Comparison of ENCODE assay signal across 12 cellular contexts in the genomic region with DNA sequence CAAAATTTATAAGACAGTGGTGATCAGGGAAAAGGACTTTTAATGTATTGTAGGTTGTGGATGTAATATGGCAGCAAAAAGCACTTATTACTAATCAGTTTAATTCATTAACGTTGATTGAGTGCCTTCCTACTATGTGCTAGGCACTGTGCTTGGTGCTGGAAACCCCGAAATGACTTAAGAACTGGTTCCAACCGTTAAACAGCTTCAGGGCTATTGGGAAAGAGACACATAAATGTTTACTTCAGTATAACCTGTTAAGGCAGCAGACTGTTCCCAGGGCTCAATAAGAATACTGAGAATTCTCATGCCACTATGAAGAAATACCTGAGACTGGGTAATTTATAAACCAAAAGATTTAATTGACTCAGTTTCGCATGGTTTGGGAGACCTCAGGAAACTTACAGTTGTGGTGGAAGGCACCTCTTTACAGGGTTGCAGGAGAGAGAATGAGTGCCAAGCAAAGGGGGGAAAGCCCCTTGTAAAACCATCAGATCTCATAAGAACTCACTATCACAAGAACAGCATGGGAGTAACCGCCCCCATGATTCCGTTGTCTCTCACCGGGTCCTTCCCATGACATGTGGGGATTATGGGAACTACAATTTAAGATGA. TPM values are rescaled to one million over a fixed set of nuclear protein-coding genes. Genes with fewer than 3 reads are reported as not detected.
DNase-seq lines count a peak whose midpoint lies in the region; ATAC-seq and TF ChIP-seq lines count a peak whose summit lies in the region.
"Had no signal": no experiment of that assay in that cellular context is flagged by ENCODE, and none has a peak within 500 bp of the region (broad histone marks: within the 10 kb centered on the region; RNA-seq: fewer than 3 reads in every experiment).

No MANE protein-coding gene starts in this region.

- peaks cover 37% of the 10 kb centered on the region for H3K79me2 ChIP-seq in PC-9 (ENCODE audit: low read depth)
- H3K79me2 ChIP-seq in GM23248 (ENCODE audit: insufficient read depth): peaks cover 28% of the 10 kb centered on the region

- H3K27me3 Mint-ChIP-seq in T-helper 2 cell treated with Interferon-gamma antibody and Interleukin-4, amounts not matched to agents 5 μg/mL and 100 μg/mL, for 36 hours (ENCODE audit: low read depth): no peaks in the 10 kb centered on the region

- CTCF ChIA-PET in PC-9 (lab: Charles Lee): no interaction called here

- no peak for DNase-seq in T-helper 2 cell treated with Interferon-gamma antibody and Interleukin-4, amounts not matched to agents 5 μg/mL and 100 μg/mL, for 36 hours (ENCODE audit: low spot score)
- DNase-seq in T-helper 2 cell (no peak), PC-9 (no peak), renal cortical epithelial cell (ENCODE audit: low read depth) (peak; percentile 53), DMS153 (lab: John Stamatoyannopoulos, UW) (no peak), GM23248 (no peak)
- DNase-seq: DMS79 treated with DMSO at 0.1 percent for 48 hours, lower lobe of right lung had no signal

- no peak overlapping the region for H3K9ac ChIP-seq in GM23248

- H3K9me2 ChIP-seq in PC-9 (ENCODE audit: insufficient read depth): no peaks in the 10 kb centered on the region
- H3K9me2 ChIP-seq in GM23248 (ENCODE audit: insufficient read depth): no peaks in the 10 kb centered on the region

- H3F3A ChIP-seq in PC-9 (ENCODE audit: insufficient read depth, low read depth): peaks cover 16% of the 10 kb centered on the region
- H3F3A ChIP-seq in GM23248 (ENCODE audit: insufficient read depth): peaks cover 10% of the 10 kb centered on the region; the same call in 1 of the 2 replicates

- BruUV-seq in PC-9 (replicated peaks; lab: Mats Ljungman, UMichigan): no TSS peak

- no peak overlapping the region for H3K4me3 ChIP-seq in PC-9
- no peak overlapping the region for H3K4me3 ChIP-seq in GM23248

- H3K9me3 ChIP-seq in PC-9 (ENCODE audit: insufficient read depth, low read depth) (no peaks in the 10 kb centered on the region; the same call in none of the 2 replicates), GM23248 (ENCODE audit: low read depth) (no peaks in the 10 kb centered on the region)
- H3K9me3 ChIP-seq: lower lobe of right lung, prostate gland, thoracic aorta had no signal

- H3K4me3 Mint-ChIP-seq in T-helper 2 cell treated with Interferon-gamma antibody and Interleukin-4, amounts not matched to agents 5 μg/mL and 100 μg/mL, for 36 hours: peak overlapping the region; percentile 96

- intact Hi-C loops in PC-9 (cut with micrococcal nuclease; ENCODE audit: unreplicated experiment): loop anchor here (5.0 kb wide), 3 partner anchors 224 to 384 kb away; a partner anchor contains a TSS

- no peaks in the 10 kb centered on the region for H3K9me3 Mint-ChIP-seq in T-helper 2 cell treated with Interferon-gamma antibody and Interleukin-4, amounts not matched to agents 5 μg/mL and 100 μg/mL, for 36 hours

- POLR2A ChIA-PET in PC-9 (lab: Charles Lee; ENCODE audit: unreplicated experiment): no interaction called here

- no peak for ATAC-seq in HG03095 (IDR thresholded peaks at IDR 0.05; ENCODE audit: unreplicated experiment)

- WGBS in GM23248 (ENCODE audit: low coverage in 1 of 2, low lambda C conversion rate in 2 of 2, missing lambda C conversion rate in 2 of 2), 2 experiments: 88 to 94% methylated on average over 7 of the region's 7 CpGs

- H3K36me3 ChIP-seq in PC-9 (ENCODE audit: low read depth) (no peaks in the 10 kb centered on the region), GM23248 (ENCODE audit: low read depth) (no peaks in the 10 kb centered on the region)
- H3K36me3 ChIP-seq: lower lobe of right lung, prostate gland, thoracic aorta had no signal

- H3K36me3 Mint-ChIP-seq in T-helper 2 cell treated with Interferon-gamma antibody and Interleukin-4, amounts not matched to agents 5 μg/mL and 100 μg/mL, for 36 hours (ENCODE audit: low read depth): peaks cover 1% of the 10 kb centered on the region

- in situ Hi-C loops in GM23248 (cut with MboI): no loop called here

- TF ChIP-seq CTCF in PC-9 (conservative IDR thresholded peaks at IDR 0.05): no peak

- H3K27me3 ChIP-seq in PC-9 (ENCODE audit: insufficient read depth, low read depth): no peaks in the 10 kb centered on the region
- no peaks in the 10 kb centered on the region for H3K27me3 ChIP-seq in GM23248 (replicated peaks; ENCODE audit: insufficient read depth)

- H3K27ac Mint-ChIP-seq in T-helper 2 cell treated with Interferon-gamma antibody and Interleukin-4, amounts not matched to agents 5 μg/mL and 100 μg/mL, for 36 hours: no peak overlapping the region

- H3K4me2 ChIP-seq in PC-9 (peak overlapping the region; percentile 86; the same call in 1 of the 2 replicates), GM23248 (ENCODE audit: unreplicated experiment) (no peak overlapping the region)

- H2AFZ ChIP-seq in PC-9 (no peak overlapping the region), GM23248 (no peak overlapping the region)

- 0 out of 2 replicates have a peak, but pooled peaks cover 6% of the 10 kb centered on the region for H4K20me1 ChIP-seq in PC-9 (ENCODE audit: insufficient read depth)
- H4K20me1 ChIP-seq in GM23248 (ENCODE audit: insufficient read depth): no peaks in the 10 kb centered on the region

- H3K4me1 Mint-ChIP-seq in T-helper 2 cell treated with Interferon-gamma antibody and Interleukin-4, amounts not matched to agents 5 μg/mL and 100 μg/mL, for 36 hours (ENCODE audit: low read depth): peaks cover 24% of the 10 kb centered on the region

- peaks cover 29% of the 10 kb centered on the region for H3K4me1 ChIP-seq in PC-9 (replicated peaks; ENCODE audit: insufficient read depth)
- H3K4me1 ChIP-seq in GM23248 (ENCODE audit: insufficient read depth): peaks cover 5% of the 10 kb centered on the region; the same call in 1 of the 2 replicates

- H3K27ac ChIP-seq in PC-9: no peak overlapping the region
- peak overlapping the region; percentile 95 for H3K27ac ChIP-seq in cingulate gyrus (ENCODE audit: low read depth, low read length)
- no peak overlapping the region for H3K27ac ChIP-seq in GM23248

RNA-seq across cellular contexts. Expression of a gene that starts 1.1 kb away (rescaled TPM):
- total RNA-seq in PC-9 (2021) (26.4 and 52.5 TPM in 2 replicates), renal cortical epithelial cell (66.8 and 92.2 TPM in 2 replicates)
- total RNA-seq in GM23248 (2014; rRNA removed; shearing (Covaris generic)): 9.7 and 19.1 TPM in 2 replicates
- 4.8 and 5.0 TPM in 2 replicates for polyA plus RNA-seq in GM23248 (2016; fragmentation: Nextera tagmentation; extraction: Ambion mirVana)
